18 cellular contexts compared by ENCODE assay signal in the genomic region with DNA sequence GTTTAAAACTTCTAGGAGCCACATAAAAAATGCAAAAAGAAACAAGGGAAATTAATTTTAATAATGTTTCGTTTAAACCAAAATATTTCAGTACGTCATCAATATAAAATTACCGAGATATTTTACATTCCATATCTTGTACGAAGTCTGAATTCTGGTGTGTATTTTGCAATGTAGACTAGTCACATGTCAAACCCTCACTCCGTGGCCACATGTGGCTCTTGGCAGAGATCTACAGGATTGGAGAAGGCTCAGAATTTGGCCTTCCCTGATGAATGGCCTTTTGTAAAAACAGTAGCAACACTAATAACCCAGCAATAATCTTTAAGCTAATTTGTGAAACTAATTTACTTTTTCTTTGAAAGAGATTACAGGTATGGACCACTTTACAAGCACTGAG.
DNase-seq lines count a peak whose midpoint lies in the region; ATAC-seq and TF ChIP-seq lines count a peak whose summit lies in the region.
"Had no signal": no experiment of that assay in that cellular context is flagged by ENCODE, and none has a peak within 500 bp of the region (broad histone marks: within the 10 kb centered on the region; RNA-seq: fewer than 3 reads in every experiment).

No MANE protein-coding gene starts in this region.

- in situ Hi-C loops in mammary epithelial cell (cut with MboI; ENCODE audit: low sequenced_read_pairs in 2 of 2) (no loop called here), brain microvascular endothelial cell (cut with HindIII; ENCODE audit: low pct_ligation_motif_present, low sequenced_read_pairs) (no loop called here)

- intact Hi-C loops in MCF 10A (cut with micrococcal nuclease): no loop called here
- intact Hi-C loops in mammary epithelial cell (cut with micrococcal nuclease): no loop called here
- intact Hi-C loops in Right ventricle myocardium superior (cut with DNase I): no loop called here

- CTCF ChIA-PET in MCF 10A (lab: Yijun Ruan, JAX): interaction anchor here (0.7 kb wide), 1 partner anchor 310 kb away, joined by 3 read pairs; no protein-coding TSS in a partner anchor
- CTCF ChIA-PET in mammary epithelial cell (lab: Charles Lee; ENCODE audit: low non-redundant PET): no interaction called here
- CTCF ChIA-PET in T-cell (lab: Charles Lee): no interaction called here

- H3K27me3 Mint-ChIP-seq in MCF 10A (ENCODE audit: insufficient read depth, unreplicated experiment) (no peaks in the 10 kb centered on the region), T-cell (no peaks in the 10 kb centered on the region)

- H3K9ac ChIP-seq in mammary epithelial cell (ENCODE audit: insufficient read depth, low read length): no peak overlapping the region

- no peaks in the 10 kb centered on the region for H3K27me3 ChIP-seq in mammary epithelial cell (ENCODE audit: insufficient read depth, low read length)
- H3K27me3 ChIP-seq in brain microvascular endothelial cell (replicated peaks): no peaks in the 10 kb centered on the region

- WGBS in mammary epithelial cell (ENCODE audit: low coverage, missing lambda C conversion rate): 61% methylated on average over 5 of the region's 5 CpGs

- ATAC-seq in Right ventricle myocardium superior (ENCODE audit: poor library complexity) (peak; percentile 76), GM21825 (IDR thresholded peaks at IDR 0.05; ENCODE audit: unreplicated experiment) (no peak), T-cell (replicated peaks in 1 of 4) (no peak)
- ATAC-seq: naive thymus-derived CD8-positive, alpha-beta T cell had no signal

- H3K9me3 Mint-ChIP-seq in MCF 10A (ENCODE audit: unreplicated experiment) (no peaks in the 10 kb centered on the region), T-cell (no peaks in the 10 kb centered on the region)
- H3K9me3 Mint-ChIP-seq: CD14-positive monocyte, GM23338 had no signal

- no peak overlapping the region for H3K27ac Mint-ChIP-seq in MCF 10A (ENCODE audit: low read depth, unreplicated experiment)
- H3K27ac Mint-ChIP-seq in T-cell: no peak overlapping the region
- H3K27ac Mint-ChIP-seq: CD14-positive monocyte; GM23338; naive thymus-derived CD8-positive, alpha-beta T cell had no signal

- POLR2A ChIA-PET in MCF 10A (lab: Yijun Ruan, JAX) (interaction anchor here (0.6 kb wide), 1 partner anchor 423 kb away, joined by 3 read pairs; no protein-coding TSS in a partner anchor), T-cell (lab: Charles Lee) (no interaction called here)

- H3K36me3 Mint-ChIP-seq in MCF 10A (ENCODE audit: insufficient read depth, unreplicated experiment) (no peaks in the 10 kb centered on the region), T-cell (no peaks in the 10 kb centered on the region)
- H3K36me3 Mint-ChIP-seq: CD14-positive monocyte; naive thymus-derived CD8-positive, alpha-beta T cell had no signal

- DNase-seq in MCF 10A (ENCODE audit: unreplicated experiment) (peak; percentile 38), mammary epithelial cell (no peak), brain microvascular endothelial cell (peak; percentile 85), Right ventricle myocardium superior (peak; percentile 41), stromal cell of bone marrow (ENCODE audit: low read depth) (peak; percentile 80), iPS-NIHi11 (ENCODE audit: low spot score) (no peak), T-cell (no peak)
- DNase-seq: activated CD4-positive, alpha-beta T cell treated with anti-CD3 and anti-CD28 coated beads, Interleukin-2, amount 50 U/mL, for 4 hours; naive thymus-derived CD8-positive, alpha-beta T cell; NCI-H187; NCI-H446 treated with DMSO at 0.1 percent for 48 hours; stimulated activated CD8-positive, alpha-beta memory T cell treated with anti-CD3 and anti-CD28 coated beads, Interleukin-4, amount 100 ng/mL, for 48 hours; SW 1271 had no signal

- H3K27ac ChIP-seq in mammary epithelial cell (ENCODE audit: insufficient read depth, low read depth, low read length): no peak overlapping the region
- H3K27ac ChIP-seq in brain microvascular endothelial cell: peak overlapping the region; percentile 81
- H3K27ac ChIP-seq: 22Rv1, RWPE1 had no signal

- no peaks in the 10 kb centered on the region for H3K9me3 ChIP-seq in mammary epithelial cell (replicated peaks; ENCODE audit: insufficient read depth, low read length)

- H3K4me2 ChIP-seq in mammary epithelial cell (ENCODE audit: insufficient read depth, low read depth, low read length): no peak overlapping the region
- H3K4me2 ChIP-seq: GM23338 had no signal

- H3K36me3 ChIP-seq in mammary epithelial cell (ENCODE audit: insufficient read depth, low read length): no peaks in the 10 kb centered on the region
- no peaks in the 10 kb centered on the region for H3K36me3 ChIP-seq in brain microvascular endothelial cell (replicated peaks)

- H2AFZ ChIP-seq in mammary epithelial cell (ENCODE audit: low read depth, low read length): no peak overlapping the region
- H2AFZ ChIP-seq: GM23338 had no signal

- no peaks in the 10 kb centered on the region for H3K79me2 ChIP-seq in mammary epithelial cell (ENCODE audit: insufficient read depth, low read length)

- TF ChIP-seq CTCF in MCF 10A (IDR thresholded peaks at IDR 0.05; ENCODE audit: unreplicated experiment) (no peak), mammary epithelial cell (conservative IDR thresholded peaks at IDR 0.05 in 1 of 2, IDR thresholded peaks at IDR 0.05 in 1 of 2; ENCODE audit: extremely low read depth in 1 of 2, insufficient read depth in 1 of 2, low read depth in 1 of 2, low read length in 2 of 2) (no peak), brain microvascular endothelial cell (IDR thresholded peaks at IDR 0.05; ENCODE audit: low read depth, low read length, missing control alignments) (no peak)

- no peaks in the 10 kb centered on the region for H3K4me1 ChIP-seq in mammary epithelial cell (ENCODE audit: insufficient read depth, low read length)

- no peak overlapping the region for H3K4me3 ChIP-seq in mammary epithelial cell (replicated peaks in 1 of 3; ENCODE audit: insufficient read depth in 1 of 3, low read depth in 2 of 3, low read length in 3 of 3)
- H3K4me3 ChIP-seq in brain microvascular endothelial cell (ENCODE audit: low read depth, low read length): no peak overlapping the region
- H3K4me3 ChIP-seq: GM23338 had no signal

- H3K4me3 Mint-ChIP-seq in MCF 10A (ENCODE audit: unreplicated experiment) (no peak overlapping the region), T-cell (no peak overlapping the region)
- H3K4me3 Mint-ChIP-seq: CD14-positive monocyte; GM23338; naive thymus-derived CD8-positive, alpha-beta T cell had no signal

- peaks cover 4% of the 10 kb centered on the region for H3K4me1 Mint-ChIP-seq in MCF 10A (ENCODE audit: insufficient read depth, unreplicated experiment)
- no peaks in the 10 kb centered on the region for H3K4me1 Mint-ChIP-seq in T-cell
- H3K4me1 Mint-ChIP-seq: CD14-positive monocyte; naive thymus-derived CD8-positive, alpha-beta T cell had no signal

- dilution Hi-C loops in mammary epithelial cell (cut with HindIII; ENCODE audit: low sequenced_read_pairs): no loop called here

- H4K20me1 ChIP-seq in mammary epithelial cell (ENCODE audit: insufficient read depth, low read length): no peaks in the 10 kb centered on the region

- BruUV-seq in MCF 10A (replicated peaks; lab: Mats Ljungman, UMichigan) (no TSS peak), mammary epithelial cell (replicated peaks; lab: Mats Ljungman, UMichigan) (no TSS peak)

Comparison
In these comparisons a context has a peak if more than half of its experiments do, and no peak if none do; other contexts are left out.
1. DNase-seq: peak in MCF 10A (single experiment), brain microvascular endothelial cell (single experiment), Right ventricle myocardium superior (single experiment) and stromal cell of bone marrow (single experiment); none in mammary epithelial cell (single experiment), iPS-NIHi11 (single experiment) and T-cell (0 of 34).